14 cellular contexts compared by ENCODE assay signal in genomic region chr7:77710067-77710466, GRCh38.
"Had no signal": no experiment of that assay in that cellular context is flagged by ENCODE, and none has a peak within 500 bp of the region (broad histone marks: within the 10 kb centered on the region; RNA-seq: fewer than 3 reads in every experiment).

No MANE protein-coding gene starts in this region.

- DNase-seq: activated CD4-positive, alpha-beta T cell treated with anti-CD3 and anti-CD28 coated beads, Interleukin-2, amount 10 ng/mL, durations not matched to agents 24 days and 14 days; activated naive CD4-positive, alpha-beta T cell treated with Interleukin-2 at 50 U/mL for 16 hours; activated T-cell treated with anti-CD3 and anti-CD28 coated beads, Interleukin-2, amount 50 U/mL, for 4 hours; adrenal gland; colonic mucosa; effector CD4-positive, alpha-beta T cell; gastrocnemius medialis; left lung; T-cell; T1000; trophoblast cell had no signal

- H3K36me3 ChIP-seq: adrenal gland, colonic mucosa, gastrocnemius medialis had no signal

- H3K4me3 Mint-ChIP-seq: activated CD4-positive, alpha-beta T cell treated with anti-CD3 and anti-CD28 coated beads, Interleukin-2, amount 10 ng/mL, durations not matched to agents 24 days and 14 days; activated T-cell treated with anti-CD3 and anti-CD28 coated beads, Interleukin-2, amount 50 U/mL, for 4 hours had no signal

- H3K4me1 ChIP-seq: colonic mucosa, right atrium auricular region had no signal

- H3K9me3 Mint-ChIP-seq: activated CD4-positive, alpha-beta T cell treated with anti-CD3 and anti-CD28 coated beads, Interleukin-2, amount 10 ng/mL, durations not matched to agents 24 days and 14 days; activated T-cell treated with anti-CD3 and anti-CD28 coated beads, Interleukin-2, amount 50 U/mL, for 4 hours; T-cell had no signal

- H3K9me3 ChIP-seq: adrenal gland, colonic mucosa, gastrocnemius medialis, left lung, right atrium auricular region had no signal

- FAIRE-seq: keratinocyte had no signal

- H3K27ac ChIP-seq: adrenal gland, colonic mucosa, left lung, right atrium auricular region, skin epidermis had no signal

- H3K27me3 Mint-ChIP-seq: activated CD4-positive, alpha-beta T cell treated with anti-CD3 and anti-CD28 coated beads, Interleukin-2, amount 10 ng/mL, durations not matched to agents 24 days and 14 days; T-cell had no signal

- H3K27ac Mint-ChIP-seq: activated CD4-positive, alpha-beta T cell treated with anti-CD3 and anti-CD28 coated beads, Interleukin-2, amount 10 ng/mL, durations not matched to agents 24 days and 14 days; T-cell had no signal

- ATAC-seq: activated T-cell treated with anti-CD3 and anti-CD28 coated beads, Interleukin-2, amount 50 U/mL, for 4 hours; gastrocnemius medialis; left lung; T-cell had no signal

- H3K4me3 ChIP-seq: adrenal gland, colonic mucosa, gastrocnemius medialis, left lung, right atrium auricular region, skin epidermis had no signal

- H3K27me3 ChIP-seq: adrenal gland, colonic mucosa, gastrocnemius medialis, left lung, right atrium auricular region had no signal
